29 cellular contexts compared by ENCODE assay signal in the genomic region with DNA sequence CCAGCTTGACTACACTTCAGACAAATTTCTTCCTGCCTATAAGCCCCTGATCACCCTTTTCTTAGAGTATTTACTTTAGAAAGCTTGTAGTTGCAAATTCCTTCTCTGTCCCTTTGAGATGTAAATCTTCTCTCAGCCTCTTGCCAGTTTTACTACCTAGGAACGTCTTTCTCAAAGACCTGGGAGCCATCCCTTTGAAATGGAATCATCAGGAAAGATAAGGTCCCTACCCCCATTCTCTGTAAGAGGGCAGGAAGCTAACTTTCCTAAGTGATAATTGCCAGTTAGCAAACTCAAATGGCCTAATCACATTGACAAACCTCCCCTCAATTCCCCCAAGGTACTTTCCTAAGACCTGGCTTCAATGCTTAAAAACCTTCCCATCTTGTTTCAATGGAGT.
"Had no signal": no experiment of that assay in that cellular context is flagged by ENCODE, and none has a peak within 500 bp of the region (broad histone marks: within the 10 kb centered on the region; RNA-seq: fewer than 3 reads in every experiment).

No MANE protein-coding gene starts in this region.

- H3K9me3 Mint-ChIP-seq: activated B cell treated with CpG ODN at 0.5 μM for 24 hours; activated T-cell treated with anti-CD3 and anti-CD28 coated beads, Interleukin-2, amount 50 U/mL, for 24 hours; dendritic cell treated with granulocyte-macrophage colony-stimulating factor and Interleukin-4, amounts not matched to agents 40 ng/mL and 50 ng/mL, for 4 days; natural killer cell treated with Interleukin-12 subunit alpha and Interleukin-12 subunit beta and Interleukin-15 and Interleukin-18, amount 100 ng/mL, for 72 hours; stimulated activated naive CD8-positive, alpha-beta T cell treated with anti-CD3 and anti-CD28 coated beads, Interleukin-15, amount 100 ng/mL, for 72 hours; T-helper 1 cell treated with Interleukin-12 subunit alpha and Interleukin-12 subunit beta and Interleukin-4 antibody, amounts not matched to agents 30 μg/mL and 1 μg/mL, for 36 hours had no signal

- H3K4me3 ChIP-seq: adrenal gland, ascending aorta, heart right ventricle, suprapubic skin, tibial nerve had no signal

- DNase-seq: activated B cell treated with CpG ODN at 0.5 μM for 24 hours; activated CD4-positive, alpha-beta T cell treated with anti-CD3 and anti-CD28 coated beads for 36 hours; activated CD4-positive, alpha-beta T cell treated with anti-CD3 and anti-CD28 coated beads, Interleukin-2, amount 50 U/mL, for 4 hours; activated CD8-positive, alpha-beta memory T cell treated with anti-CD3 and anti-CD28 coated beads for 24 hours; activated CD8-positive, alpha-beta memory T cell treated with anti-CD3 and anti-CD28 coated beads, Interleukin-2, amount 50 U/mL, for 4 hours; activated naive CD4-positive, alpha-beta T cell; activated T-cell treated with anti-CD3 and anti-CD28 coated beads, Interleukin-2, amount 50 U/mL, for 24 hours; adrenal gland; brain microvascular endothelial cell; caudate nucleus; effector CD4-positive, alpha-beta T cell; erythroblast; foreskin fibroblast; heart right ventricle; nucleus accumbens; right cardiac atrium; stimulated activated CD4-positive, alpha-beta T cell treated with anti-CD3 and anti-CD28 coated beads, Interleukin-1b, Interleukin-23, amount 100 ng/mL, for 48 hours; stimulated activated naive CD8-positive, alpha-beta T cell treated with anti-CD3 and anti-CD28 coated beads, Interleukin-15, amount 100 ng/mL, for 72 hours; T1000 had no signal

- H3K36me3 ChIP-seq: adrenal gland, ascending aorta, brain microvascular endothelial cell, heart right ventricle, suprapubic skin, tibial nerve had no signal

- H3K9me3 ChIP-seq: adrenal gland, ascending aorta, heart right ventricle, suprapubic skin, tibial nerve had no signal

- H3K27me3 Mint-ChIP-seq: activated B cell treated with CpG ODN at 0.5 μM for 24 hours; activated T-cell treated with anti-CD3 and anti-CD28 coated beads, Interleukin-2, amount 50 U/mL, for 24 hours; activated T-helper 17 cell treated with anti-CD3 and anti-CD28 coated beads, Interleukin-2, amount 50 U/mL, for 72 hours; dendritic cell treated with granulocyte-macrophage colony-stimulating factor and Interleukin-4, amounts not matched to agents 40 ng/mL and 50 ng/mL, for 4 days had no signal

- H2AFZ ChIP-seq: parathyroid adenoma had no signal

- H3K27ac ChIP-seq: adrenal gland, ascending aorta, brain microvascular endothelial cell, heart right ventricle, parathyroid adenoma, suprapubic skin, tibial nerve had no signal

- H3K4me1 ChIP-seq: adrenal gland, parathyroid adenoma had no signal

- H3K27me3 ChIP-seq: adrenal gland, ascending aorta, brain microvascular endothelial cell, heart right ventricle, suprapubic skin, tibial nerve had no signal

- H3K79me2 ChIP-seq: parathyroid adenoma had no signal

- H3K9ac ChIP-seq: parathyroid adenoma had no signal

- H3K27ac Mint-ChIP-seq: activated B cell treated with CpG ODN at 0.5 μM for 24 hours; activated CD4-positive, alpha-beta T cell treated with anti-CD3 and anti-CD28 coated beads for 36 hours; activated naive CD8-positive, alpha-beta T cell; activated T-cell treated with anti-CD3 and anti-CD28 coated beads, Interleukin-2, amount 50 U/mL, for 24 hours; activated T-helper 17 cell treated with anti-CD3 and anti-CD28 coated beads, Interleukin-2, amount 50 U/mL, for 72 hours; dendritic cell treated with granulocyte-macrophage colony-stimulating factor and Interleukin-4, amounts not matched to agents 40 ng/mL and 50 ng/mL, for 4 days; natural killer cell treated with Interleukin-12 subunit alpha and Interleukin-12 subunit beta and Interleukin-15 and Interleukin-18, amount 100 ng/mL, for 72 hours; stimulated activated naive CD8-positive, alpha-beta T cell treated with anti-CD3 and anti-CD28 coated beads, Interleukin-15, amount 100 ng/mL, for 72 hours; T-helper 1 cell treated with Interleukin-12 subunit alpha and Interleukin-12 subunit beta and Interleukin-4 antibody, amounts not matched to agents 30 μg/mL and 1 μg/mL, for 36 hours had no signal

- H3K4me3 Mint-ChIP-seq: activated B cell treated with CpG ODN at 0.5 μM for 24 hours; activated CD4-positive, alpha-beta T cell treated with anti-CD3 and anti-CD28 coated beads for 36 hours; activated naive CD8-positive, alpha-beta T cell; activated T-cell treated with anti-CD3 and anti-CD28 coated beads, Interleukin-2, amount 50 U/mL, for 24 hours; activated T-helper 17 cell treated with anti-CD3 and anti-CD28 coated beads, Interleukin-2, amount 50 U/mL, for 72 hours; dendritic cell treated with granulocyte-macrophage colony-stimulating factor and Interleukin-4, amounts not matched to agents 40 ng/mL and 50 ng/mL, for 4 days; natural killer cell treated with Interleukin-12 subunit alpha and Interleukin-12 subunit beta and Interleukin-15 and Interleukin-18, amount 100 ng/mL, for 72 hours; stimulated activated naive CD8-positive, alpha-beta T cell treated with anti-CD3 and anti-CD28 coated beads, Interleukin-15, amount 100 ng/mL, for 72 hours; T-helper 1 cell treated with Interleukin-12 subunit alpha and Interleukin-12 subunit beta and Interleukin-4 antibody, amounts not matched to agents 30 μg/mL and 1 μg/mL, for 36 hours had no signal

- H3K36me3 Mint-ChIP-seq: activated naive CD8-positive, alpha-beta T cell; natural killer cell treated with Interleukin-12 subunit alpha and Interleukin-12 subunit beta and Interleukin-15 and Interleukin-18, amount 100 ng/mL, for 72 hours had no signal

- H3K4me1 Mint-ChIP-seq: activated B cell treated with CpG ODN at 0.5 μM for 24 hours had no signal

- ATAC-seq: activated CD4-positive, alpha-beta T cell treated with anti-CD3 and anti-CD28 coated beads for 36 hours; activated T-helper 17 cell treated with anti-CD3 and anti-CD28 coated beads, Interleukin-2, amount 50 U/mL, for 72 hours; heart right ventricle; left lobe of liver; natural killer cell treated with Interleukin-12 subunit alpha and Interleukin-12 subunit beta and Interleukin-15 and Interleukin-18, amount 100 ng/mL, for 72 hours; right cardiac atrium; stimulated activated naive CD8-positive, alpha-beta T cell treated with anti-CD3 and anti-CD28 coated beads, Interleukin-15, amount 100 ng/mL, for 72 hours had no signal
